9 cellular contexts compared by ENCODE assay signal in genomic region chrX:10579018-10579752, GRCh38. TPM values are rescaled to one million over a fixed set of nuclear protein-coding genes. Genes with fewer than 3 reads are reported as not detected.
DNase-seq lines count a peak whose midpoint lies in the region; ATAC-seq and TF ChIP-seq lines count a peak whose summit lies in the region.
"Had no signal": no experiment of that assay in that cellular context is flagged by ENCODE, and none has a peak within 500 bp of the region (broad histone marks: within the 10 kb centered on the region; RNA-seq: fewer than 3 reads in every experiment).

No MANE protein-coding gene starts in this region.

- POLR2A ChIA-PET in Panc1 (lab: Charles Lee): no interaction called here

- H3K4me3 ChIP-seq in Panc1 (ENCODE audit: low read depth in 2 of 2, low read length in 2 of 2) (peak overlapping the region; percentile 4 to 37; a peak in 3 of 4 replicates), neuron (ENCODE audit: low read length) (peak overlapping the region; percentile 31)

- peak; percentile 60 for DNase-seq in EL
- DNase-seq in Panc1 (ENCODE audit: low read depth, low spot score): no peak
- DNase-seq in stimulated activated CD4-positive, alpha-beta T cell treated with anti-CD3 and anti-CD28 coated beads, Interleukin-1b, Interleukin-23, amount 100 ng/mL, for 48 hours: no peak
- DNase-seq in activated CD4-positive, alpha-beta T cell treated with anti-CD3 and anti-CD28 coated beads for 4 hours: no peak
- DNase-seq in NCI-H1694 (lab: John Stamatoyannopoulos, UW): no peak
- DNase-seq: aorta had no signal

- ATAC-seq in Panc1 (no peak), esophagus mucosa (peak; percentile 51), GM21786 (IDR thresholded peaks at IDR 0.05; ENCODE audit: unreplicated experiment) (no peak)

- H3K9me3 ChIP-seq in Panc1 (ENCODE audit: control insufficient read depth, insufficient read depth, low read depth, low read length) (peaks cover 2% of the 10 kb centered on the region; the same call in 1 of the 2 replicates), neuron (ENCODE audit: low read length) (no peaks in the 10 kb centered on the region)

- peak overlapping the region; percentile 87 for H3K27ac ChIP-seq in Panc1 (ENCODE audit: low read length)

- no peak overlapping the region for H2AFZ ChIP-seq in neuron (ENCODE audit: low read depth, low read length)

- intact Hi-C loops in Panc1 (cut with micrococcal nuclease; ENCODE audit: unreplicated experiment): no loop called here

- in situ Hi-C loops in Panc1 (cut with HindIII; ENCODE audit: low pct_unique_long_range_greater_than_20kb, low sequenced_read_pairs): no loop called here

- no TSS peak for BruUV-seq in Panc1 (replicated peaks; lab: Mats Ljungman, UMichigan)

- no peak for TF ChIP-seq CTCF in Panc1 (IDR thresholded peaks at IDR 0.05)

- CTCF ChIA-PET in Panc1 (lab: Charles Lee): no interaction called here

- H3K36me3 ChIP-seq in Panc1 (ENCODE audit: control insufficient read depth, insufficient read depth, low read length) (no peaks in the 10 kb centered on the region), neuron (ENCODE audit: insufficient read depth, low read length) (peaks cover 8% of the 10 kb centered on the region)

- peaks cover 14% of the 10 kb centered on the region for H3K4me1 ChIP-seq in Panc1 (ENCODE audit: control insufficient read depth, insufficient read depth, low read length)
- H3K4me1 ChIP-seq in neuron (ENCODE audit: insufficient read depth, low read length): peaks cover 31% of the 10 kb centered on the region

- no peaks in the 10 kb centered on the region for H3K27me3 ChIP-seq in Panc1 (ENCODE audit: control insufficient read depth, insufficient read depth, low read length)
- H3K27me3 ChIP-seq in neuron (ENCODE audit: insufficient read depth, low read length): no peaks in the 10 kb centered on the region

RNA-seq across cellular contexts. Expression of gene MID1, which starts 41.2 kb away (rescaled TPM):
- 32.4 TPM for total RNA-seq in Panc1 (2021; ENCODE audit: unreplicated experiment)
- 14.0 TPM for polyA plus RNA-seq in Panc1 (2012; ENCODE audit: insufficient read length)
- total RNA-seq in esophagus mucosa: 18.3 TPM
